In genomic region chr3:40398346-40398745, GRCh38 we compare ENCODE assay signal across 2 cellular contexts.
TF ChIP-seq lines count a peak whose summit lies in the region.

No MANE protein-coding gene starts in this region.

TF ChIP-seq in SK-N-SH treated with all-trans-retinoic acid at 6 μM for 48 hours, 23 proteins besides CTCF, POLR2A, EP300 and RAD21:
- TF ChIP-seq CSDC2 (CRISPR knock-in tag; IDR thresholded peaks at IDR 0.05): no peak
- no peak for TF ChIP-seq ESRRG (CRISPR knock-in tag; IDR thresholded peaks at IDR 0.05)
- no peak for TF ChIP-seq CSRNP3 (CRISPR knock-in tag; IDR thresholded peaks at IDR 0.05)
- TF ChIP-seq ZFP3 (CRISPR knock-in tag; IDR thresholded peaks at IDR 0.05): no peak
- no peak for TF ChIP-seq TOX (CRISPR knock-in tag; IDR thresholded peaks at IDR 0.05; ENCODE audit: borderline replicate concordance)
- no peak for TF ChIP-seq ZNF8 (CRISPR knock-in tag; IDR thresholded peaks at IDR 0.05)
- no peak for TF ChIP-seq OSR1 (CRISPR knock-in tag; IDR thresholded peaks at IDR 0.05)
- no peak for TF ChIP-seq ZNF565 (CRISPR knock-in tag; conservative IDR thresholded peaks at IDR 0.05; ENCODE audit: low read depth)
- no peak for TF ChIP-seq BACH2 (CRISPR knock-in tag; IDR thresholded peaks at IDR 0.05; ENCODE audit: borderline replicate concordance)
- peak; percentile 46; the same call in 1 of the 2 replicates for TF ChIP-seq ISL1 (CRISPR knock-in tag; IDR thresholded peaks at IDR 0.05)
- peak; percentile 50; the same call in 1 of the 2 replicates for TF ChIP-seq SNAI2 (CRISPR knock-in tag; IDR thresholded peaks at IDR 0.05)
- TF ChIP-seq TCF4 (CRISPR knock-in tag; IDR thresholded peaks at IDR 0.05; ENCODE audit: borderline replicate concordance): no peak
- TF ChIP-seq CREB5 (CRISPR knock-in tag; IDR thresholded peaks at IDR 0.05; ENCODE audit: low read depth): no peak
- TF ChIP-seq GLIS3 (CRISPR knock-in tag; IDR thresholded peaks at IDR 0.05): no peak
- TF ChIP-seq PATZ1 (CRISPR knock-in tag; IDR thresholded peaks at IDR 0.05; ENCODE audit: borderline replicate concordance): no peak
- TF ChIP-seq RARB (CRISPR knock-in tag; IDR thresholded peaks at IDR 0.05): no peak
- no peak for TF ChIP-seq ZC3H10 (CRISPR knock-in tag; IDR thresholded peaks at IDR 0.05)

TF ChIP-seq in SK-N-SH, 30 proteins besides CTCF, POLR2A, EP300 and RAD21:
- TF ChIP-seq GABPA (IDR thresholded peaks at IDR 0.05; ENCODE audit: low read depth) (no peak), SIN3A (IDR thresholded peaks at IDR 0.05; ENCODE audit: borderline replicate concordance, low read depth, low read length) (no peak), TCF12 (IDR thresholded peaks at IDR 0.05) (no peak), NFIC (IDR thresholded peaks at IDR 0.05; ENCODE audit: borderline replicate concordance) (no peak), RXRA (IDR thresholded peaks at IDR 0.05; ENCODE audit: borderline replicate concordance, low read depth) (no peak), GATA2 (CRISPR knock-in tag; IDR thresholded peaks at IDR 0.05) (no peak), PBX3 (IDR thresholded peaks at IDR 0.05) (no peak), YY1 (IDR thresholded peaks at IDR 0.05; ENCODE audit: low read depth) (no peak), FOXJ3 (CRISPR knock-in tag; IDR thresholded peaks at IDR 0.05) (no peak), JUND (IDR thresholded peaks at IDR 0.05) (no peak)
- TF ChIP-seq, protein P1, sequence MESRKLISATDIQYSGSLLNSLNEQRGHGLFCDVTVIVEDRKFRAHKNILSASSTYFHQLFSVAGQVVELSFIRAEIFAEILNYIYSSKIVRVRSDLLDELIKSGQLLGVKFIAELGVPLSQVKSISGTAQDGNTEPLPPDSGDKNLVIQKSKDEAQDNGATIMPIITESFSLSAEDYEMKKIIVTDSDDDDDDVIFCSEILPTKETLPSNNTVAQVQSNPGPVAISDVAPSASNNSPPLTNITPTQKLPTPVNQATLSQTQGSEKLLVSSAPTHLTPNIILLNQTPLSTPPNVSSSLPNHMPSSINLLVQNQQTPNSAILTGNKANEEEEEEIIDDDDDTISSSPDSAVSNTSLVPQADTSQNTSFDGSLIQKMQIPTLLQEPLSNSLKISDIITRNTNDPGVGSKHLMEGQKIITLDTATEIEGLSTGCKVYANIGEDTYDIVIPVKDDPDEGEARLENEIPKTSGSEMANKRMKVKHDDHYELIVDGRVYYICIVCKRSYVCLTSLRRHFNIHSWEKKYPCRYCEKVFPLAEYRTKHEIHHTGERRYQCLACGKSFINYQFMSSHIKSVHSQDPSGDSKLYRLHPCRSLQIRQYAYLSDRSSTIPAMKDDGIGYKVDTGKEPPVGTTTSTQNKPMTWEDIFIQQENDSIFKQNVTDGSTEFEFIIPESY (IDR thresholded peaks at IDR 0.05; ENCODE audit: borderline replicate concordance, low read depth): no peak
